In the genomic region with DNA sequence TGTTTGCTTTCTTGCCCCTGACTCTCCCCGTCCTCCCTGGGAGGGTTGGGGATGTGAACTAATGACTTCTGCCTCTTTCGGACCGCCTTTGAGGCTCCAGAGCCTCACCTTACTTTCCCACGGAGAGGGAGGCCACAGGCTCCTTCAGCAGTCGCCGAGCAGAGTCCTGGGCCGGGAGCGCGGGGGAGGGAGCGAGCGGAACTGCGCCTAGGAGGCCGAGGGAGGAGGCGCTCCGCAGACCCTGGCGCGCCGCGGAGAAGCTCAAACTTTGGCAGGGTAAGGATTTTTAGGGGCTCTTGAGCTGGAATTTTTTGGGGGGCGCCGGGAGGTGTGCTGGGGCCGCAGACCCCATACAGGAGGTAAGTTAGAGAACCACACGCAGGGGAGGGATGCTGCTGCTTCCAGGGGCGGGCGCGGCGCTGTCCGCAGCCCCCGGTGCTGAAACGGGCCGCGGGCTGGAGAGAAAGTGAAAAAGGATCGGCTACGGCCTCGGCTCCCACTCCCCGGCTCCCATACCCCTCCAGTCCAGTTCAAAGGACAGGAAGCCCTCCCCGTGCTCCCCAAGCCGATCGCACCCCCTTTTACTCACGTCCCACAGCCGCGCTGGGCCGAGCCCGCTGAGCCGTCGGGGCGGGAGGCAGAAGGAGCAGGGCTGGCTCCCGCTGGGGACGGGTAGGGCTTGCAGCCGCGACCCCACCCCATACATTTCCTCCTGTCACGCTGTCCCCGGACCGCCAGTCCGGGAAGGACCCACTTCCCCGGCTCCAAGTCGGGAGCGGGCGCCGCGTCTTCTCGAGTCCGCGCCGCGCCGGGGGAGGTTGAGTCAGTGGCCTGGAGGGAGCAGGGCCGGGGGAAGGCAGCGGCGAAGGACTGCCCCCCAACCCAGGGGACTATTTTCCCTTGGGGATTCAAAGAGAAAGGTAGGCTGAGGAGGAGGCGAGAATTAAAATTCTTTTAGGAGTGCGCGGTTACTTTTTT, we compare ENCODE assay signal across 8 cellular contexts. TPM values are rescaled to one million over a fixed set of nuclear protein-coding genes. Genes with fewer than 3 reads are reported as not detected.
DNase-seq lines count a peak whose midpoint lies in the region; ATAC-seq and TF ChIP-seq lines count a peak whose summit lies in the region.

A gene (plus strand): TSS at position 198 of the 978 bp plus-strand sequence. CDS start 23,520 bp downstream, outside the sequence.

- H3K27ac ChIP-seq in ectodermal cell (ENCODE audit: insufficient read depth, low read depth, low read length, poor library complexity, severe bottlenecking): no peak within 1 kb of the TSS

- peak within 1 kb of the TSS; percentile 34 for H3K4me3 ChIP-seq in AG10803 (ENCODE audit: low read length)
- H3K4me3 ChIP-seq in NT2/D1 (ENCODE audit: insufficient read length, low read depth): peak within 1 kb of the TSS; percentile 51
- peak within 1 kb of the TSS; percentile 34 for H3K4me3 ChIP-seq in ectodermal cell (ENCODE audit: insufficient read depth, low read depth, low read length)

- WGBS in ectodermal cell, 2 experiments: 1% methylated on average over 73 of the region's 73 CpGs

- peaks cover 14% of the 10 kb centered on the region for H3K4me1 ChIP-seq in NT2/D1 (ENCODE audit: insufficient read depth, insufficient read length)
- peaks cover 13% of the 10 kb centered on the region for H3K4me1 ChIP-seq in ectodermal cell (ENCODE audit: control insufficient read depth, insufficient read depth, low read length)

- H3K27me3 ChIP-seq in NT2/D1 (ENCODE audit: insufficient read depth, insufficient read length) (peaks cover 88% of the 10 kb centered on the region), ectodermal cell (ENCODE audit: control insufficient read depth, insufficient read depth, low read length, poor library complexity, severe bottlenecking) (peaks cover 58% of the 10 kb centered on the region)

- DNase-seq in AG10803 (ENCODE audit: low read depth) (peak; percentile 6), NT2/D1 (ENCODE audit: low read depth, low spot score) (no peak), myocyte (ENCODE audit: low read depth) (peak; percentile 32), NCI-H345 treated with DMSO at 0.1 percent for 48 hours (lab: John Stamatoyannopoulos, UW; ENCODE audit: unreplicated experiment) (no peak), NCI-H2107 (lab: John Stamatoyannopoulos, UW) (no peak)

- TF ChIP-seq CTCF in AG10803 (conservative IDR thresholded peaks at IDR 0.05; ENCODE audit: low read length): no peak

- ATAC-seq in GM18520 (IDR thresholded peaks at IDR 0.05; ENCODE audit: unreplicated experiment) (no peak), HG02798 (IDR thresholded peaks at IDR 0.05; ENCODE audit: poor library complexity, unreplicated experiment) (no peak)

- H3K36me3 ChIP-seq in NT2/D1 (ENCODE audit: insufficient read depth, insufficient read length, low read length): no peaks in the 10 kb centered on the region
- H3K36me3 ChIP-seq in ectodermal cell (ENCODE audit: control insufficient read depth, insufficient read depth, low read length): no peaks in the 10 kb centered on the region

- no peak within 1 kb of the TSS for H3K9ac ChIP-seq in NT2/D1 (ENCODE audit: insufficient read length, low read depth)

- H3K9me3 ChIP-seq in NT2/D1 (ENCODE audit: insufficient read depth, low read length) (no peaks in the 10 kb centered on the region; the same call in 1 of the 2 replicates), ectodermal cell (ENCODE audit: control insufficient read depth, low read length) (no peaks in the 10 kb centered on the region)

RNA-seq across cellular contexts. Expression of the gene that starts here (rescaled TPM):
- polyA plus RNA-seq in ectodermal cell (2013, experiment 1 of 4): 0.11 TPM
- not detected for polyA plus RNA-seq in ectodermal cell (2013, experiment 2 of 4)
- polyA plus RNA-seq in ectodermal cell (2013, experiment 3 of 4): 0.05 TPM
- 0.16 TPM for polyA plus RNA-seq in ectodermal cell (2013, experiment 4 of 4)
- 0.10 TPM in 1 of 2 replicates, not detected in the other for total RNA-seq in myocyte
- 0.06 TPM for polyA plus RNA-seq in myocyte (2012)

Comparison
In these comparisons a context has a peak if more than half of its experiments do, and no peak if none do; other contexts are left out.
1. Peak in DNase-seq in myocyte; RNA of the gene not detected or under 1 TPM.